Comparison of ENCODE assay signal across 1 cellular context in genomic region chr1:206544562-206545257, GRCh38.
A peak's percentile ranks its signal among the peaks of the same experiment; 100 is the strongest.
TF ChIP-seq lines count a peak whose summit lies in the region.

No MANE protein-coding gene starts in this region.

TF ChIP-seq in A549, 52 proteins besides CTCF, POLR2A, EP300 and RAD21 (continued from another document):
- TF ChIP-seq E2F6 (IDR thresholded peaks at IDR 0.05; ENCODE audit: borderline replicate concordance, low read depth) (no peak), NPAS2 (CRISPR knock-in tag; IDR thresholded peaks at IDR 0.05; ENCODE audit: borderline replicate concordance) (no peak), CHD4 (IDR thresholded peaks at IDR 0.05; ENCODE audit: borderline replicate concordance) (no peak), MAX (IDR thresholded peaks at IDR 0.05) (peak; percentile 81), ZSCAN20 (CRISPR knock-in tag; IDR thresholded peaks at IDR 0.05) (no peak), RARB (CRISPR knock-in tag; IDR thresholded peaks at IDR 0.05) (no peak), ZFP36 (IDR thresholded peaks at IDR 0.05; ENCODE audit: borderline replicate concordance, partially characterized antibody) (no peak), NR3C1 (IDR thresholded peaks at IDR 0.05) (no peak), ATOH8 (CRISPR knock-in tag; IDR thresholded peaks at IDR 0.05; ENCODE audit: low read depth) (no peak)
TF ChIP-seq in A549: peak in this region for 4.
